ENCODE assay signal across 26 cellular contexts in genomic region chrX:145727476-145727875, GRCh38.
DNase-seq lines count a peak whose midpoint lies in the region; ATAC-seq, FAIRE-seq and TF ChIP-seq lines count a peak whose summit lies in the region.
"Had no signal": no experiment of that assay in that cellular context is flagged by ENCODE, and none has a peak within 500 bp of the region (broad histone marks: within the 10 kb centered on the region; RNA-seq: fewer than 3 reads in every experiment).

No MANE protein-coding gene starts in this region.

- H3K4me3 Mint-ChIP-seq in neural crest cell = peak overlapping the region; percentile 27
- H3K4me3 Mint-ChIP-seq: CD8-positive, alpha-beta T cell; IgD-negative memory B cell; stimulated activated naive CD8-positive, alpha-beta T cell treated with anti-CD3 and anti-CD28 coated beads, Interleukin-15, amount 100 ng/mL, for 72 hours had no signal

- H3K36me3 Mint-ChIP-seq in neural crest cell (ENCODE audit: low read depth) = peaks cover 3% of the 10 kb centered on the region
- H3K36me3 Mint-ChIP-seq: CD8-positive, alpha-beta T cell; IgD-negative memory B cell had no signal

- ATAC-seq in GM21447 (IDR thresholded peaks at IDR 0.05; ENCODE audit: unreplicated experiment) = no peak
- ATAC-seq in GM19324 (IDR thresholded peaks at IDR 0.05; ENCODE audit: low FRiP score, unreplicated experiment) = no peak
- ATAC-seq: activated CD4-positive, CD25-positive, alpha-beta regulatory T cell treated with anti-CD3 and anti-CD28 coated beads, Interleukin-2, amount 50 U/mL, for 24 hours; CD8-positive, alpha-beta T cell; esophagus mucosa; gastrocnemius medialis; stimulated activated naive CD8-positive, alpha-beta T cell treated with anti-CD3 and anti-CD28 coated beads, Interleukin-15, amount 100 ng/mL, for 72 hours had no signal

- no peak for TF ChIP-seq POLR2A in erythroblast (IDR thresholded peaks at IDR 0.05; ENCODE audit: low read length)

- peak in 9 of 14 donors; percentile 6 to 36 (median 20) for DNase-seq in C1 segment of cervical spinal cord (lab: John Stamatoyannopoulos, UW)
- DNase-seq in amygdala (lab: John Stamatoyannopoulos, UW) = peak in 42 of 56 donors; percentile 0 to 78 (median 16)
- peak; percentile 12 to 19 for DNase-seq in frontal cortex (ENCODE audit: low spot score in 2 of 2)
- DNase-seq in neural crest cell (ENCODE audit: low read depth, low spot score) = no peak
- no peak for DNase-seq in NCI-H1436 (lab: John Stamatoyannopoulos, UW)
- no peak for DNase-seq in erythroblast (lab: John Stamatoyannopoulos, UW)
- DNase-seq: activated CD4-positive, alpha-beta T cell treated with anti-CD3 and anti-CD28 coated beads, Interleukin-2, amount 50 U/mL, for 48 hours; activated naive CD4-positive, alpha-beta T cell treated with Interleukin-2 at 50 U/mL for 16 hours; CD8-positive, alpha-beta T cell; colonic mucosa; DMS 273 treated with DMSO at 0.1 percent for 48 hours; EL; gastrocnemius medialis; islet precursor cell; NCI-H1105 treated with DMSO at 0.1 percent for 48 hours; NCI-H2029 treated with DMSO at 0.1 percent for 48 hours; NCI-H2227 treated with DMSO at 0.1 percent for 48 hours; stimulated activated naive CD8-positive, alpha-beta T cell treated with anti-CD3 and anti-CD28 coated beads, Interleukin-15, amount 100 ng/mL, for 72 hours had no signal

- peaks cover 15% of the 10 kb centered on the region for H3K9me3 Mint-ChIP-seq in neural crest cell
- H3K9me3 Mint-ChIP-seq: CD8-positive, alpha-beta T cell; stimulated activated naive CD8-positive, alpha-beta T cell treated with anti-CD3 and anti-CD28 coated beads, Interleukin-15, amount 100 ng/mL, for 72 hours had no signal

- TF ChIP-seq CTCF in neural crest cell (conservative IDR thresholded peaks at IDR 0.05) = no peak

- no peaks in the 10 kb centered on the region for H3K27me3 Mint-ChIP-seq in neural crest cell (ENCODE audit: low read depth)
- H3K27me3 Mint-ChIP-seq: IgD-negative memory B cell; stimulated activated naive CD8-positive, alpha-beta T cell treated with anti-CD3 and anti-CD28 coated beads, Interleukin-15, amount 100 ng/mL, for 72 hours had no signal

- H3K27ac Mint-ChIP-seq in neural crest cell (ENCODE audit: unreplicated experiment) = peak overlapping the region; percentile 91
- H3K27ac Mint-ChIP-seq: CD8-positive, alpha-beta T cell; IgD-negative memory B cell; stimulated activated naive CD8-positive, alpha-beta T cell treated with anti-CD3 and anti-CD28 coated beads, Interleukin-15, amount 100 ng/mL, for 72 hours had no signal

- H3K4me1 Mint-ChIP-seq in neural crest cell = peaks cover 40% of the 10 kb centered on the region
- H3K4me1 Mint-ChIP-seq: IgD-negative memory B cell; stimulated activated naive CD8-positive, alpha-beta T cell treated with anti-CD3 and anti-CD28 coated beads, Interleukin-15, amount 100 ng/mL, for 72 hours had no signal

- no peak for FAIRE-seq in frontal cortex (lab: Jason Lieb, UNC)
- FAIRE-seq: A204.1, bronchial epithelial cell, RCC 7860 had no signal

Comparison
In these comparisons a context has a peak if more than half of its experiments do, and no peak if none do; other contexts are left out.
1. DNase-seq: peak in C1 segment of cervical spinal cord (9 of 14), amygdala (42 of 56) and frontal cortex (2 of 2); none in neural crest cell (single experiment), NCI-H1436 (single experiment) and erythroblast (0 of 2).